1 cellular context compared by ENCODE assay signal in the genomic region with DNA sequence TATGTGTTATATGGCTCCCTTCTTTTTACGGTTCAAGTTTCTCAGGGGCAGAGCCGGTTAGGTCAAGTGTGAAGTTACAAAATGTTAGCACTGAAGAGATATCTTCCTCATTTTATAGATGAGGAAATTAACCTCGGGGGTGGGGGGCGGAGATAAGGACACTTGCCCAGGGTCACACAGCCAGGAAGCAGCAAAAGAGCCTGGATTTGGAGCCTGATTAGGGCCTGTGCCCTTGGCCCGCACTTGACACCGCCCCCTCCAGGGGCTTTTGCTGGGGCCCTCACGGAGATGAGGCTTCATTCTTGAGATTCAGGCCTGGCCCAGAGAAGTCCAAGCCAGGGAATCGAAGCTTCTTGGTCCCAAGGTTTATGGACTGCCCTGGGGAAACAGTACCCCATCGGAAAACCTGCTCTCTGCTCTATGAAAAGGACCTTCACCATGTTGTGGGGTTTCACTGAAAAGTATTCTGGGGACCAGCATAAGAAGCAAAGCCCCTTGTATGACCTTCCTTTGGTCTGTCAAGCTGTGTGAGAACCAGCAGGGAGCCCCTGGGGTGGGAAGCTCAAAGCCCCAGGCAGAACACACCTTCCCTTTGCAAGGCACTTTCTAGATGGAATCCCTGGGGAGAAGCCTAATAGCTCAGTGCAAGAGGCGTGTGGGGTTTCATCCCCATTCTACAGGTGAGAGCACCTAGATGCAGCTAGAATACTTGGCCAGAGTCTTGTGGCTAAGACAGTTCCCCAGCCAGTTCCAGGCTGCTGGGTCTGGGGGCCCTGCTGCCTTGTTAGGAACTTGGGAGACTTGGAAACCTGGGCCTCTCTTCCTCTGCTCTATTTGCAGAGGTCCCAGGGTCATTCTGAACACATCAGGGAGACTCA.
A peak's percentile ranks its signal among the peaks of the same experiment; 100 is the strongest.
TF ChIP-seq lines count a peak whose summit lies in the region.

No MANE protein-coding gene starts in this region.

TF ChIP-seq in K562, 482 proteins besides CTCF, POLR2A, EP300 and RAD21:
- TF ChIP-seq, protein P1, sequence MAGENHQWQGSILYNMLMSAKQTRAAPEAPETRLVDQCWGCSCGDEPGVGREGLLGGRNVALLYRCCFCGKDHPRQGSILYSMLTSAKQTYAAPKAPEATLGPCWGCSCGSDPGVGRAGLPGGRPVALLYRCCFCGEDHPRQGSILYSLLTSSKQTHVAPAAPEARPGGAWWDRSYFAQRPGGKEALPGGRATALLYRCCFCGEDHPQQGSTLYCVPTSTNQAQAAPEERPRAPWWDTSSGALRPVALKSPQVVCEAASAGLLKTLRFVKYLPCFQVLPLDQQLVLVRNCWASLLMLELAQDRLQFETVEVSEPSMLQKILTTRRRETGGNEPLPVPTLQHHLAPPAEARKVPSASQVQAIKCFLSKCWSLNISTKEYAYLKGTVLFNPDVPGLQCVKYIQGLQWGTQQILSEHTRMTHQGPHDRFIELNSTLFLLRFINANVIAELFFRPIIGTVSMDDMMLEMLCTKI (IDR thresholded peaks at IDR 0.05; ENCODE audit: partially characterized antibody), result no peak
- no peak for TF ChIP-seq ATF7 (IDR thresholded peaks at IDR 0.05)
- 0 out of 4 replicates have a peak, but pooled peaks of 1 of the 2 experiments have one; percentile 11 for TF ChIP-seq TEAD1 (CRISPR knock-in tag; IDR thresholded peaks at IDR 0.05)
- no peak for TF ChIP-seq CTBP1 (IDR thresholded peaks at IDR 0.05; ENCODE audit: borderline replicate concordance)
- TF ChIP-seq CBX5 (IDR thresholded peaks at IDR 0.05; ENCODE audit: borderline replicate concordance, low read depth), result no peak
- 0 out of 2 replicates have a peak, but pooled peaks have one; percentile 14 for TF ChIP-seq ZNF165 (CRISPR knock-in tag; IDR thresholded peaks at IDR 0.05; ENCODE audit: borderline replicate concordance)
- TF ChIP-seq, protein P2, sequence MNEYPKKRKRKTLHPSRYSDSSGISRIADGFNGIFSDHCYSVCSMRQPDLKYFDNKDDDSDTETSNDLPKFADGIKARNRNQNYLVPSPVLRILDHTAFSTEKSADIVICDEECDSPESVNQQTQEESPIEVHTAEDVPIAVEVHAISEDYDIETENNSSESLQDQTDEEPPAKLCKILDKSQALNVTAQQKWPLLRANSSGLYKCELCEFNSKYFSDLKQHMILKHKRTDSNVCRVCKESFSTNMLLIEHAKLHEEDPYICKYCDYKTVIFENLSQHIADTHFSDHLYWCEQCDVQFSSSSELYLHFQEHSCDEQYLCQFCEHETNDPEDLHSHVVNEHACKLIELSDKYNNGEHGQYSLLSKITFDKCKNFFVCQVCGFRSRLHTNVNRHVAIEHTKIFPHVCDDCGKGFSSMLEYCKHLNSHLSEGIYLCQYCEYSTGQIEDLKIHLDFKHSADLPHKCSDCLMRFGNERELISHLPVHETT (CRISPR knock-in tag; conservative IDR thresholded peaks at IDR 0.05 in 1 of 2, IDR thresholded peaks at IDR 0.05 in 1 of 2), result 0 out of 4 replicates have a peak, but pooled peaks of 1 of the 2 experiments have one; percentile 27
- TF ChIP-seq ZNF561 (CRISPR knock-in tag; conservative IDR thresholded peaks at IDR 0.05), result no peak
- TF ChIP-seq, protein P3, sequence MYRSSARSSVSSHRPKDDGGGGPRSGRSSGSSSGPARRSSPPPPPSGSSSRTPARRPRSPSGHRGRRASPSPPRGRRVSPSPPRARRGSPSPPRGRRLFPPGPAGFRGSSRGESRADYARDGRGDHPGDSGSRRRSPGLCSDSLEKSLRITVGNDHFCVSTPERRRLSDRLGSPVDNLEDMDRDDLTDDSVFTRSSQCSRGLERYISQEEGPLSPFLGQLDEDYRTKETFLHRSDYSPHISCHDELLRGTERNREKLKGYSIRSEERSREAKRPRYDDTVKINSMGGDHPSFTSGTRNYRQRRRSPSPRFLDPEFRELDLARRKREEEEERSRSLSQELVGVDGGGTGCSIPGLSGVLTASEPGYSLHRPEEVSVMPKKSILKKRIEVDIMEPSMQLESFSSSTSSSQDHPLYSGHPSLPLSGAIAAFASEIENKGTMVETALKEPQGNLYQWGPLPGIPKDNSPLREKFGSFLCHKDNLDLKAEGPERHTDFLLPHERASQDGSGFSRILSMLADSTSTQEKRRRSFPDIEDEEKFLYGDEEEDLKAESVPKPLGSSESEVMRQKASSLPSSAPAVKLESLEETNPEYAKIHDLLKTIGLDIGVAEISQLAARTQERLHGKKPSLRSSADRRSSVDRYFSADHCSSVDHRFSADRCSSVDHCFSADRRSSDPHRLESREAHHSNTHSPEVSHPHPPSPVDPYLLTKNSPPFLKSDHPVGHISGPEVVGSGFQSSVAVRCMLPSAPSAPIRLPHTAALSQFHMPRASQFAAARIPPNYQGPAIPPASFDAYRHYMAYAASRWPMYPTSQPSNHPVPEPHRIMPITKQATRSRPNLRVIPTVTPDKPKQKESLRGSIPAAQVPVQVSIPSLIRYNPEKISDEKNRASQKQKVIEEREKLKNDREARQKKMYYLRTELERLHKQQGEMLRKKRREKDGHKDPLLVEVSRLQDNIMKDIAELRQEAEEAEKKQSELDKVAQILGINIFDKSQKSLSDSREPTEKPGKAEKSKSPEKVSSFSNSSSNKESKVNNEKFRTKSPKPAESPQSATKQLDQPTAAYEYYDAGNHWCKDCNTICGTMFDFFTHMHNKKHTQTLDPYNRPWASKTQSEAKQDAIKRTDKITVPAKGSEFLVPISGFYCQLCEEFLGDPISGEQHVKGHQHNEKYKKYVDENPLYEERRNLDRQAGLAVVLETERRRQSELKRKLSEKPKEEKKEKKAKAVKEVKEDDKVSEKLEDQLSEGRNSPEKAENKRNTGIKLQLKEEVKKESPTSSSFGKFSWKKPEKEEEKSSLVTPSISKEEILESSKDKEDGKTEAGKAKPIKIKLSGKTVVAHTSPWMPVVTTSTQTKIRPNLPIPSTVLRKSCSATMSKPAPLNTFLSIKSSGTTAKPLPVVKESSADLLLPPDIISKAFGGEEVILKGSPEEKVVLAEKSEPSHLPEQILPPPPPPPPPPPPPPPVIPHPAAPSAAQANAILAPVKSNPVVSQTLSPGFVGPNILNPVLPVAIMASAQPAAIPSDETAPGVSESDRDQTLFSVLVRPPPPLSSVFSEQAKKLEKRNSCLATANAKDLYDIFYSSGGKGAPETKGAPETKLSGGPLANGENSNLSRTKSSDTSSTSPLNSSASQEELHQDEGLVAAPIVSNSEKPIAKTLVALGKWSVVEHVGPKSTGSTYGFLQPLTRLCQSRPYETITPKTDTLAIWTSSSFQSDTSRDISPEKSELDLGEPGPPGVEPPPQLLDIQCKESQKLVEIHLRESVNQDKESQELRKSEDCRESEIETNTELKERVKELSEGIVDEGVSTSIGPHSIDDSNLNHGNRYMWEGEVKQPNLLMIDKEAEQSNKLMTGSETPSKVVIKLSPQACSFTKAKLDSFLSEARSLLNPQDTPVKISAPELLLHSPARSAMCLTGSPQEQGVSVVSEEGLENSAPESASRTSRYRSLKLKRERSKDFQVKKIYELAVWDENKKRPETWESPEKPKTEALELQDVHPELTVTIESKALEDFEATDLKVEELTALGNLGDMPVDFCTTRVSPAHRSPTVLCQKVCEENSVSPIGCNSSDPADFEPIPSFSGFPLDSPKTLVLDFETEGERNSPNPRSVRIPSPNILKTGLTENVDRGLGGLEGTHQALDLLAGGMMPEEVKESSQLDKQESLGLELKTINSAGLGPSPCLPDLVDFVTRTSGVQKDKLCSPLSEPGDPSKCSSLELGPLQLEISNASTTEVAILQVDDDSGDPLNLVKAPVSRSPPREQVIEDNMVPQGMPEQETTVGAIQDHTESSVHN (IDR thresholded peaks at IDR 0.05; ENCODE audit: borderline replicate concordance in 1 of 2, low read depth in 1 of 2), result 0 out of 4 replicates have a peak, but pooled peaks of 1 of the 2 experiments have one; percentile 67
- TF ChIP-seq MEF2A (IDR thresholded peaks at IDR 0.05; ENCODE audit: control insufficient read depth, low read depth, low read length), result no peak
- peak in 1 of 2 experiments; percentile 16; a peak in 1 of 4 replicates for TF ChIP-seq NRF1 (conservative IDR thresholded peaks at IDR 0.05 in 1 of 2, IDR thresholded peaks at IDR 0.05 in 1 of 2)
- TF ChIP-seq SAFB (IDR thresholded peaks at IDR 0.05; ENCODE audit: borderline replicate concordance, low read depth, low read length), result no peak
- TF ChIP-seq DNMT1 (IDR thresholded peaks at IDR 0.05), result no peak
- TF ChIP-seq NR2C1 (IDR thresholded peaks at IDR 0.05), result no peak
- TF ChIP-seq NR2C1 (tag; IDR thresholded peaks at IDR 0.05), result peak; percentile 20; the same call in 1 of the 2 replicates
- TF ChIP-seq, protein P4, sequence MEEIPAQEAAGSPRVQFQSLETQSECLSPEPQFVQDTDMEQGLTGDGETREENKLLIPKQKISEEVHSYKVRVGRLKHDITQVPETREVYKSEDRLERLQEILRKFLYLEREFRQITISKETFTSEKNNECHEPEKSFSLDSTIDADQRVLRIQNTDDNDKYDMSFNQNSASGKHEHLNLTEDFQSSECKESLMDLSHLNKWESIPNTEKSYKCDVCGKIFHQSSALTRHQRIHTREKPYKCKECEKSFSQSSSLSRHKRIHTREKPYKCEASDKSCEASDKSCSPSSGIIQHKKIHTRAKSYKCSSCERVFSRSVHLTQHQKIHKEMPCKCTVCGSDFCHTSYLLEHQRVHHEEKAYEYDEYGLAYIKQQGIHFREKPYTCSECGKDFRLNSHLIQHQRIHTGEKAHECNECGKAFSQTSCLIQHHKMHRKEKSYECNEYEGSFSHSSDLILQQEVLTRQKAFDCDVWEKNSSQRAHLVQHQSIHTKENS (CRISPR knock-in tag; IDR thresholded peaks at IDR 0.05), result no peak
- 0 out of 2 replicates have a peak, but pooled peaks have one; percentile 13 for TF ChIP-seq ZNF584 (CRISPR knock-in tag; IDR thresholded peaks at IDR 0.05; ENCODE audit: low read depth)
- TF ChIP-seq STAT5B (CRISPR knock-in tag; IDR thresholded peaks at IDR 0.05), result no peak
- no peak for TF ChIP-seq TAF9B (IDR thresholded peaks at IDR 0.05; ENCODE audit: partially characterized antibody)
- 0 out of 2 replicates have a peak, but pooled peaks have one; percentile 16 for TF ChIP-seq ZNF695 (CRISPR knock-in tag; IDR thresholded peaks at IDR 0.05)
- TF ChIP-seq L3MBTL2 (IDR thresholded peaks at IDR 0.05), result peak; percentile 62
- no peak for TF ChIP-seq GTF2F1 (IDR thresholded peaks at IDR 0.05; ENCODE audit: low read depth, low read length)
- no peak for TF ChIP-seq SMARCE1 (IDR thresholded peaks at IDR 0.05)
- no peak for TF ChIP-seq ZNF263 (CRISPR knock-in tag; IDR thresholded peaks at IDR 0.05; ENCODE audit: borderline replicate concordance)
- TF ChIP-seq ESRRA (IDR thresholded peaks at IDR 0.05; ENCODE audit: borderline replicate concordance, low read depth), result peak; percentile 91
- TF ChIP-seq KAT2B (IDR thresholded peaks at IDR 0.05; ENCODE audit: low read depth, low read length), result no peak
- TF ChIP-seq MTA3 (IDR thresholded peaks at IDR 0.05; ENCODE audit: borderline replicate concordance), result 0 out of 2 replicates have a peak, but pooled peaks have one; percentile 8
- TF ChIP-seq SIRT6 (IDR thresholded peaks at IDR 0.05; ENCODE audit: low read depth, low read length), result no peak
- no peak for TF ChIP-seq SNRNP70 (optimal IDR thresholded peaks at IDR 0.05; ENCODE audit: low read depth, low read length)
- no peak for TF ChIP-seq DDX20 (tag; IDR thresholded peaks at IDR 0.05; ENCODE audit: low read depth)
- no peak for TF ChIP-seq KAT8 (IDR thresholded peaks at IDR 0.05; ENCODE audit: low read depth)
- no peak for TF ChIP-seq TARDBP (IDR thresholded peaks at IDR 0.05)
- TF ChIP-seq KLF16 (IDR thresholded peaks at IDR 0.05), result no peak
- TF ChIP-seq KAT7 (CRISPR knock-in tag; IDR thresholded peaks at IDR 0.05; ENCODE audit: borderline replicate concordance), result no peak
- TF ChIP-seq, protein P5, sequence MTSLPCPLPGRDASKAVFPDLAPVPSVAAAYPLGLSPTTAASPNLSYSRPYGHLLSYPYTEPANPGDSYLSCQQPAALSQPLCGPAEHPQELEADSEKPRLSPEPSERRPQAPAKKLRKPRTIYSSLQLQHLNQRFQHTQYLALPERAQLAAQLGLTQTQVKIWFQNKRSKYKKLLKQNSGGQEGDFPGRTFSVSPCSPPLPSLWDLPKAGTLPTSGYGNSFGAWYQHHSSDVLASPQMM (CRISPR knock-in tag; IDR thresholded peaks at IDR 0.05), result no peak
